ENCODE assay signal across 16 cellular contexts in the genomic region with DNA sequence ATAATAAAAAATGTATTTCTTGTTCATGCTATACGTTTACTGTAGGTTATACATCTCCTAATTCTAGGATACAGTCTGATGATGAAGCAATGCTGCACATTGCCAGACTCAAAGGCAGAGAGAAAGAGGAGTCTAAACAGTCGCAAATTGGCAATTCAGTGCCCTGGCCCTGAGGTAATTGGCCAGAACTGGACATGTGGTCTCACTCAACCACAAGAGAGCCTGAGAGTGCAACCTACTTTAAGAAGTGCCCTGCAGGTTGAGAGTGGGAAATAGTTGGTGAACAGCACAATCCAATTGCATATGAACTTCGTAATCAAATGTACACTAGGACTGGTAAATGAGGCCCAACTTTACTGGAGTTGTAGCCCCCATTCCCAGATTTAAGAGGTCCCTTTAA. TPM values are rescaled to one million over a fixed set of nuclear protein-coding genes. Genes with fewer than 3 reads are reported as not detected.
A peak's percentile ranks its signal among the peaks of the same experiment; 100 is the strongest.
DNase-seq lines count a peak whose midpoint lies in the region; ATAC-seq and TF ChIP-seq lines count a peak whose summit lies in the region.
"Had no signal": no experiment of that assay in that cellular context is flagged by ENCODE, and none has a peak within 500 bp of the region (broad histone marks: within the 10 kb centered on the region; RNA-seq: fewer than 3 reads in every experiment).

No MANE protein-coding gene starts in this region.

- ATAC-seq in left lung = peak; percentile 77
- no peak for ATAC-seq in HG02973 (IDR thresholded peaks at IDR 0.05; ENCODE audit: unreplicated experiment)
- no peak for ATAC-seq in GM18868 (IDR thresholded peaks at IDR 0.05; ENCODE audit: unreplicated experiment)
- ATAC-seq: GM12878, SK-N-SH treated with all-trans-retinoic acid at 6 μM for 48 hours had no signal

- no peak overlapping the region for H2AFZ ChIP-seq in PC-9

- no peaks in the 10 kb centered on the region for H3K27me3 Mint-ChIP-seq in activated naive CD4-positive, alpha-beta T cell treated with anti-CD3 and anti-CD28 coated beads, Interleukin-2, amount 10 ng/mL, durations not matched to agents 7 days and 5 days

- CTCF ChIA-PET in PC-9 (lab: Charles Lee) = no interaction called here
- CTCF ChIA-PET in activated naive CD4-positive, alpha-beta T cell treated with anti-CD3 and anti-CD28 coated beads, Interleukin-2, amount 10 ng/mL, durations not matched to agents 7 days and 5 days (lab: Charles Lee) = interaction anchor here (0.7 kb wide), 2 partner anchors 427 to 904 kb away, joined by 3 read pairs; no protein-coding TSS in a partner anchor

- POLR2A ChIA-PET in PC-9 (lab: Charles Lee; ENCODE audit: unreplicated experiment) = no interaction called here

- no peak overlapping the region for H3K27ac Mint-ChIP-seq in activated naive CD4-positive, alpha-beta T cell treated with anti-CD3 and anti-CD28 coated beads, Interleukin-2, amount 10 ng/mL, durations not matched to agents 7 days and 5 days

- H3K4me3 Mint-ChIP-seq in activated naive CD4-positive, alpha-beta T cell treated with anti-CD3 and anti-CD28 coated beads, Interleukin-2, amount 10 ng/mL, durations not matched to agents 7 days and 5 days = no peak overlapping the region

- DNase-seq in NCI-H748 (lab: John Stamatoyannopoulos, UW; ENCODE audit: unreplicated experiment) (peak; percentile 4), NCI-H748 treated with DMSO at 0.1 percent for 48 hours (lab: John Stamatoyannopoulos, UW) (no peak), PC-9 (no peak), left lung (no peak), RKO (ENCODE audit: low spot score) (no peak)
- DNase-seq in activated naive CD4-positive, alpha-beta T cell treated with anti-CD3 and anti-CD28 coated beads, Interleukin-2, amount 10 ng/mL, durations not matched to agents 7 days and 5 days = no peak
- DNase-seq: 8988T, Kasumi-1, NCI-H1930, NCI-H2227 treated with DMSO at 0.1 percent for 48 hours, NCI-H524 treated with DMSO at 0.1 percent for 48 hours had no signal

- H3K4me1 ChIP-seq in PC-9 (replicated peaks; ENCODE audit: insufficient read depth) (peaks cover 59% of the 10 kb centered on the region), left lung (peaks cover 5 to 6% of the 10 kb centered on the region in 2 donors)

- H4K20me1 ChIP-seq in PC-9 (ENCODE audit: insufficient read depth) = no peaks in the 10 kb centered on the region
- H4K20me1 ChIP-seq: BLaER1 had no signal

- H3K27ac ChIP-seq in PC-9 = no peak overlapping the region
- H3K27ac ChIP-seq in left lung = no peak overlapping the region
- H3K27ac ChIP-seq: BLaER1 had no signal

- no peak for TF ChIP-seq CTCF in PC-9 (conservative IDR thresholded peaks at IDR 0.05)
- TF ChIP-seq CTCF in left lung (IDR thresholded peaks at IDR 0.05) = no peak

- no peaks in the 10 kb centered on the region for H3K36me3 Mint-ChIP-seq in activated naive CD4-positive, alpha-beta T cell treated with anti-CD3 and anti-CD28 coated beads, Interleukin-2, amount 10 ng/mL, durations not matched to agents 7 days and 5 days

- H3K36me3 ChIP-seq in PC-9 (ENCODE audit: low read depth) = no peaks in the 10 kb centered on the region
- H3K36me3 ChIP-seq in left lung = no peaks in the 10 kb centered on the region
- H3K36me3 ChIP-seq: BLaER1 had no signal

- 0 out of 2 replicates have a peak, but pooled peaks cover 9% of the 10 kb centered on the region for H3K9me2 ChIP-seq in PC-9 (ENCODE audit: insufficient read depth)

- H3K4me3 ChIP-seq in PC-9 (no peak overlapping the region), left lung (no peak overlapping the region)
- H3K4me3 ChIP-seq: BLaER1, GM12878 had no signal

- H3K9me3 ChIP-seq in PC-9 (ENCODE audit: insufficient read depth, low read depth) = no peaks in the 10 kb centered on the region
- no peaks in the 10 kb centered on the region for H3K9me3 ChIP-seq in left lung
- H3K9me3 ChIP-seq: BLaER1 had no signal

- peaks cover 16% of the 10 kb centered on the region for H3K4me1 Mint-ChIP-seq in activated naive CD4-positive, alpha-beta T cell treated with anti-CD3 and anti-CD28 coated beads, Interleukin-2, amount 10 ng/mL, durations not matched to agents 7 days and 5 days

- no TSS peak for BruUV-seq in PC-9 (replicated peaks; lab: Mats Ljungman, UMichigan)

- H3K27me3 ChIP-seq in PC-9 (ENCODE audit: insufficient read depth, low read depth) (no peaks in the 10 kb centered on the region), left lung (no peaks in the 10 kb centered on the region)
- H3K27me3 ChIP-seq: BLaER1 had no signal

- H3K9me3 Mint-ChIP-seq in activated naive CD4-positive, alpha-beta T cell treated with anti-CD3 and anti-CD28 coated beads, Interleukin-2, amount 10 ng/mL, durations not matched to agents 7 days and 5 days = no peaks in the 10 kb centered on the region

- peaks cover 27% of the 10 kb centered on the region for H3F3A ChIP-seq in PC-9 (ENCODE audit: insufficient read depth, low read depth)

- intact Hi-C loops in PC-9 (cut with micrococcal nuclease; ENCODE audit: unreplicated experiment) = loop anchor here (5.0 to 10.0 kb wide), 2 partner anchors 50 to 72 kb away; a partner anchor contains a TSS
- intact Hi-C loops in left lung (cut with DNase I) = no loop called here

- H3K79me2 ChIP-seq in PC-9 (ENCODE audit: low read depth) = no peaks in the 10 kb centered on the region

- peak overlapping the region; percentile 67 for H3K4me2 ChIP-seq in PC-9
- H3K4me2 ChIP-seq: BLaER1 had no signal

RNA-seq across cellular contexts. Expression of gene SLC35A3, which starts 5.0 kb away (rescaled TPM):
- total RNA-seq in PC-9 (2021) (22.9 and 23.5 TPM in 2 replicates), left lung (10 to 100 TPM; 32.1 to 43.1 TPM)
